In the genomic region with DNA sequence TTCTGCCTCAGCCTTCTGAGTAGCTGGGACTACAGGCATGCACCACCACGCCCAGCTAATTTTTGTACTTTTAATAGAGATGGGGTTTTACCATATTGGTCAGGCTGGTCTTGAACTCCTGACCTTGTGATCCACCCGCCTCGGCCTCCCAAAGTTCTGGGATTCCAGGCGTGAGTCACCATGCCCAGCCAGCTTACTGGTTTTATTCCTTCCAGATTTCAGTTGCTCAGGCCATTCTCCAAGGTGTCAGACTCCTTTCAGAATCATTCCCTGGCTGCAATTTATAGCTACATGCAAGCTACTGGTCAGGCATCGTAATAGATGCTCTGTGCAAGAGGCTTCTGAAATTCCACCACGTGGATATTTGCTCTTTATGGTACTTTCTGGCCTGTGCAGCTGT, we compare ENCODE assay signal across 13 cellular contexts. TPM values are rescaled to one million over a fixed set of nuclear protein-coding genes. Genes with fewer than 3 reads are reported as not detected.
A peak's percentile ranks its signal among the peaks of the same experiment; 100 is the strongest.
DNase-seq lines count a peak whose midpoint lies in the region; TF ChIP-seq lines count a peak whose summit lies in the region.
"Not testable (repeated sequence)": the region's sequence is repeated elsewhere in the genome, so short reads cannot be mapped to it uniquely, and the experiment has no call there.
"Had no signal": no experiment of that assay in that cellular context is flagged by ENCODE, and none has a peak within 500 bp of the region (broad histone marks: within the 10 kb centered on the region; RNA-seq: fewer than 3 reads in every experiment).

No MANE protein-coding gene starts in this region.

- H3K9ac ChIP-seq in MM.1S (ENCODE audit: low read length): not testable (repeated sequence)

- intact Hi-C loops in activated naive CD4-positive, alpha-beta T cell treated with anti-CD3 and anti-CD28 coated beads for 36 hours (cut with micrococcal nuclease): not testable (repeated sequence)

- peak overlapping the region; percentile 54 for H3K27ac Mint-ChIP-seq in activated naive CD4-positive, alpha-beta T cell treated with anti-CD3 and anti-CD28 coated beads for 36 hours
- H3K27ac Mint-ChIP-seq in chondrocyte (ENCODE audit: unreplicated experiment) (peak overlapping the region; percentile 38), nephron (peak overlapping the region; percentile 22 to 79 (median 43))

- H3K36me3 ChIP-seq in MM.1S (replicated peaks; ENCODE audit: insufficient read depth, low read length): peaks cover 23% of the 10 kb centered on the region; the same call in 1 of the 2 replicates

- not testable (repeated sequence) for H3K9me2 ChIP-seq in MM.1S (replicated peaks; ENCODE audit: insufficient read depth, low read length)

- peaks cover 41% of the 10 kb centered on the region for H3K4me1 ChIP-seq in MM.1S (ENCODE audit: low read length)

- not testable (repeated sequence) for H3K4me3 Mint-ChIP-seq in activated naive CD4-positive, alpha-beta T cell treated with anti-CD3 and anti-CD28 coated beads for 36 hours; chondrocyte (ENCODE audit: unreplicated experiment); nephron

- peaks cover 85% of the 10 kb centered on the region for H3F3A ChIP-seq in MM.1S (ENCODE audit: insufficient read depth, low read length)

- DNase-seq in AG08395 (ENCODE audit: low spot score): peak; percentile 61
- DNase-seq in GM04504 (ENCODE audit: low read depth): peak; percentile 71
- not testable (repeated sequence) for DNase-seq in MM.1S; activated naive CD4-positive, alpha-beta T cell treated with anti-CD3 and anti-CD28 coated beads for 36 hours; chondrocyte (ENCODE audit: low spot score)
- peak; percentile 78 for DNase-seq in fibroblast of villous mesenchyme (ENCODE audit: low read depth)
- peak; percentile 65 for DNase-seq in stromal cell of bone marrow (ENCODE audit: low read depth)

- H3K79me2 ChIP-seq in MM.1S (ENCODE audit: low read length): peaks cover 51% of the 10 kb centered on the region

- not testable (repeated sequence) for H3K4me1 Mint-ChIP-seq in activated naive CD4-positive, alpha-beta T cell treated with anti-CD3 and anti-CD28 coated beads for 36 hours (ENCODE audit: low read depth)
- peaks cover 44% of the 10 kb centered on the region for H3K4me1 Mint-ChIP-seq in chondrocyte (ENCODE audit: low read depth)
- H3K4me1 Mint-ChIP-seq in nephron: peaks cover 11% of the 10 kb centered on the region

- H3K4me2 ChIP-seq in MM.1S (ENCODE audit: low read depth, low read length): not testable (repeated sequence)

- H3K9me3 ChIP-seq in MM.1S (replicated peaks; ENCODE audit: insufficient read depth, low read length): not testable (repeated sequence)

- CTCF ChIA-PET in activated naive CD4-positive, alpha-beta T cell treated with anti-CD3 and anti-CD28 coated beads for 36 hours (lab: Charles Lee): interaction anchor here (0.6 to 3.0 kb wide), 7 partner anchors 8 to 129 kb away, joined by 3 to 16 read pairs (median 4); partner anchors contain the start of gene NPFF

- H4K20me1 ChIP-seq in MM.1S (ENCODE audit: insufficient read depth, low read length): not testable (repeated sequence)

- not testable (repeated sequence) for H3K4me3 ChIP-seq in MM.1S (ENCODE audit: low read length); fibroblast of villous mesenchyme (ENCODE audit: low read depth, low read length)

- H3K27ac ChIP-seq in MM.1S (ENCODE audit: low read length): peak overlapping the region; percentile 42; the same call in 1 of the 2 replicates

- TF ChIP-seq CTCF in MM.1S (IDR thresholded peaks at IDR 0.05; ENCODE audit: low read length); chondrocyte (IDR thresholded peaks at IDR 0.05); fibroblast of villous mesenchyme (IDR thresholded peaks at IDR 0.05; ENCODE audit: insufficient read depth, low read depth, low read length); nephron (IDR thresholded peaks at IDR 0.05; ENCODE audit: unreplicated experiment in 3 of 3): not testable (repeated sequence)

- H2AFZ ChIP-seq in MM.1S (ENCODE audit: low read length): not testable (repeated sequence)

- H3K27me3 ChIP-seq in MM.1S (replicated peaks; ENCODE audit: insufficient read depth, low read length): not testable (repeated sequence)

- H3K27me3 Mint-ChIP-seq in activated naive CD4-positive, alpha-beta T cell treated with anti-CD3 and anti-CD28 coated beads for 36 hours (ENCODE audit: low read depth); chondrocyte (ENCODE audit: low read depth); nephron (ENCODE audit: low read depth): not testable (repeated sequence)

- not testable (repeated sequence) for H3K9me3 Mint-ChIP-seq in activated naive CD4-positive, alpha-beta T cell treated with anti-CD3 and anti-CD28 coated beads for 36 hours; chondrocyte (ENCODE audit: low read depth); nephron

- H3K36me3 Mint-ChIP-seq in activated naive CD4-positive, alpha-beta T cell treated with anti-CD3 and anti-CD28 coated beads for 36 hours (ENCODE audit: low read depth): peaks cover 30% of the 10 kb centered on the region
- H3K36me3 Mint-ChIP-seq in chondrocyte (ENCODE audit: low read depth) (peaks cover 29% of the 10 kb centered on the region), nephron (ENCODE audit: low read depth) (peaks cover 67% of the 10 kb centered on the region)

RNA-seq across cellular contexts. Expression of gene MAP3K12, which starts 17.8 kb away (rescaled TPM):
- 1 to 10 TPM; 6.0 to 8.2 TPM for total RNA-seq in activated naive CD4-positive, alpha-beta T cell treated with anti-CD3 and anti-CD28 coated beads for 36 hours
- total RNA-seq in chondrocyte: 25.5 to 30.6 TPM (median 26.9 TPM) in 3 replicates
- 35.8 and 41.0 TPM in 2 replicates for total RNA-seq in fibroblast of villous mesenchyme

RNA-seq across cellular contexts. Expression of gene TARBP2, which starts 19.6 kb away (rescaled TPM):
- total RNA-seq in activated naive CD4-positive, alpha-beta T cell treated with anti-CD3 and anti-CD28 coated beads for 36 hours: 10 to 100 TPM; 25.0 to 26.8 TPM
- total RNA-seq in chondrocyte (23.5 to 34.0 TPM (median 24.1 TPM) in 3 replicates), fibroblast of villous mesenchyme (47.4 and 54.8 TPM in 2 replicates)

RNA-seq across cellular contexts. Expression of gene NPFF, which starts 25.8 kb away (rescaled TPM):
- not detected for total RNA-seq in activated naive CD4-positive, alpha-beta T cell treated with anti-CD3 and anti-CD28 coated beads for 36 hours
- 0.92 TPM in 1 of 3 replicates, not detected in the others for total RNA-seq in chondrocyte
- total RNA-seq in fibroblast of villous mesenchyme: not detected in 2 replicates
- total RNA-seq: bronchial epithelial cell; CD8-positive, alpha-beta T cell; dermis microvascular lymphatic vessel endothelial cell; H4; urinary bladder had no signal

RNA-seq across cellular contexts. Expression of gene PCBP2, which starts 29.6 kb away (rescaled TPM):
- total RNA-seq in activated naive CD4-positive, alpha-beta T cell treated with anti-CD3 and anti-CD28 coated beads for 36 hours: 1,000 to 10,000 TPM; 1,085 to 1,132 TPM
- total RNA-seq in chondrocyte: 601 to 638 TPM (median 611 TPM) in 3 replicates
- total RNA-seq in fibroblast of villous mesenchyme: 193 and 237 TPM in 2 replicates

RNA-seq across cellular contexts. Expression of gene PRR13, which starts 39.9 kb away (rescaled TPM):
- 100 to 1,000 TPM; 207 to 216 TPM for total RNA-seq in activated naive CD4-positive, alpha-beta T cell treated with anti-CD3 and anti-CD28 coated beads for 36 hours
- total RNA-seq in chondrocyte (96.2 to 110 TPM (median 102 TPM) in 3 replicates), fibroblast of villous mesenchyme (60.0 and 64.4 TPM in 2 replicates)
